ENCODE assay signal across 35 cellular contexts in genomic region chrX:125152011-125152410, GRCh38.
"Had no signal": no experiment of that assay in that cellular context is flagged by ENCODE, and none has a peak within 500 bp of the region (broad histone marks: within the 10 kb centered on the region; RNA-seq: fewer than 3 reads in every experiment).

No MANE protein-coding gene starts in this region.

- H3K4me3 ChIP-seq: MG63 had no signal

- H3K36me3 ChIP-seq: MG63 had no signal

- DNase-seq: Karpas-422, Kasumi-1, MG63, MM.1S, MV-4-11, NCI-H1048, NCI-H1092, NCI-H1092 treated with DMSO at 0.1 percent for 48 hours, NCI-H1105, NCI-H1105 treated with DMSO at 0.1 percent for 48 hours, NCI-H1417, NCI-H1417 treated with DMSO at 0.1 percent for 48 hours, NCI-H1436, NCI-H1436 treated with DMSO at 0.1 percent for 48 hours, NCI-H146, NCI-H1694, NCI-H1694 treated with DMSO at 0.1 percent for 48 hours, NCI-H187, NCI-H187 treated with DMSO at 0.1 percent for 48 hours, NCI-H1930, NCI-H2029, NCI-H2029 treated with DMSO at 0.1 percent for 48 hours, NCI-H2081, NCI-H2081 treated with DMSO at 0.1 percent for 48 hours, NCI-H2107, NCI-H2171, NCI-H2171 treated with DMSO at 0.1 percent for 48 hours, NCI-H2227 treated with DMSO at 0.1 percent for 48 hours, NCI-H226, NCI-H345, NCI-H446, NCI-H446 treated with DMSO at 0.1 percent for 48 hours, NCI-H510A, NCI-H510A treated with DMSO at 0.1 percent for 48 hours, NCI-H524 had no signal

- H3K27me3 ChIP-seq: MG63 had no signal

- H3K9me3 ChIP-seq: MG63 had no signal
